Comparison of ENCODE assay signal across 13 cellular contexts in genomic region chr15:38461089-38461833, GRCh38. TPM values are rescaled to one million over a fixed set of nuclear protein-coding genes. Genes with fewer than 3 reads are reported as not detected.
A peak's percentile ranks its signal among the peaks of the same experiment; 100 is the strongest.
DNase-seq lines count a peak whose midpoint lies in the region; ATAC-seq, FAIRE-seq and TF ChIP-seq lines count a peak whose summit lies in the region.
"Had no signal": no experiment of that assay in that cellular context is flagged by ENCODE, and none has a peak within 500 bp of the region (broad histone marks: within the 10 kb centered on the region; RNA-seq: fewer than 3 reads in every experiment).

No MANE protein-coding gene starts in this region.

- ATAC-seq in GM19372 (IDR thresholded peaks at IDR 0.05; ENCODE audit: low read depth, unreplicated experiment): peak; percentile 80
- ATAC-seq in HG03135 (IDR thresholded peaks at IDR 0.05; ENCODE audit: unreplicated experiment): peak; percentile 82
- peak; percentile 92 for ATAC-seq in GM12878
- ATAC-seq: heart right ventricle had no signal

- peak overlapping the region; percentile 40 for H3K27ac ChIP-seq in GM12878 (ENCODE audit: control insufficient read depth, insufficient read depth)
- H3K27ac ChIP-seq: heart right ventricle, neutrophil had no signal

- in situ Hi-C loops in GM12878 (cut with MboI): no loop called here

- peaks cover 75% of the 10 kb centered on the region for H3K79me2 ChIP-seq in GM12878 (ENCODE audit: control insufficient read depth, insufficient read depth, low read length)

- intact Hi-C loops in CD14-positive monocyte (cut with micrococcal nuclease) (no loop called here), GM12878 (cut with micrococcal nuclease; ENCODE audit: unreplicated experiment) (no loop called here)
- intact Hi-C loops in activated T-helper 2 cell treated with anti-CD3 and anti-CD28 coated beads, Interferon-gamma antibody, Interleukin-2, Interleukin-4, amounts not matched to agents 10 μg/mL and 5 μg/mL and 100 μg/mL, durations not matched to agents 14 hours and 24 hours and 36 hours (cut with micrococcal nuclease): no loop called here

- FAIRE-seq in GM12878 (lab: Jason Lieb, UNC): peak; percentile 83

- H3K4me1 ChIP-seq in GM12878 (ENCODE audit: control insufficient read depth, insufficient read depth, low read length): peaks cover 15% of the 10 kb centered on the region; the same call in 1 of the 2 replicates
- H3K4me1 ChIP-seq: HAP-1 had no signal

- no peaks in the 10 kb centered on the region for H3K9me3 Mint-ChIP-seq in CD14-positive monocyte
- no peaks in the 10 kb centered on the region for H3K9me3 Mint-ChIP-seq in activated T-helper 2 cell treated with anti-CD3 and anti-CD28 coated beads, Interferon-gamma antibody, Interleukin-2, Interleukin-4, amounts not matched to agents 10 μg/mL and 5 μg/mL and 100 μg/mL, durations not matched to agents 14 hours and 24 hours and 36 hours
- H3K9me3 Mint-ChIP-seq: brain; CD8-positive, alpha-beta memory T cell had no signal

- 0 out of 4 replicates have a peak, but pooled peaks of 1 of the 2 experiments have one; percentile 36 for TF ChIP-seq EP300 in GM12878 (IDR thresholded peaks at IDR 0.05; ENCODE audit: borderline replicate concordance in 1 of 2, control insufficient read depth in 1 of 2, low read depth in 2 of 2, low read length in 2 of 2)

- no peak for TF ChIP-seq RAD21 in GM12878 (IDR thresholded peaks at IDR 0.05; ENCODE audit: insufficient read depth, low read depth, low read length)

- H3K27me3 ChIP-seq in GM12878 (replicated peaks in 1 of 2; ENCODE audit: control insufficient read depth in 2 of 2, insufficient read depth in 2 of 2, low read length in 1 of 2): no peaks in the 10 kb centered on the region
- H3K27me3 ChIP-seq: heart right ventricle, neutrophil had no signal

- H3K4me3 Mint-ChIP-seq in CD14-positive monocyte: peak overlapping the region in 1 of 2 donors; percentile 39
- H3K4me3 Mint-ChIP-seq in activated T-helper 2 cell treated with anti-CD3 and anti-CD28 coated beads, Interferon-gamma antibody, Interleukin-2, Interleukin-4, amounts not matched to agents 10 μg/mL and 5 μg/mL and 100 μg/mL, durations not matched to agents 14 hours and 24 hours and 36 hours (ENCODE audit: low read depth): no peak overlapping the region
- H3K4me3 Mint-ChIP-seq: brain; CD8-positive, alpha-beta memory T cell had no signal

- no peaks in the 10 kb centered on the region; a peak in 1 of 4 replicates for H3K36me3 ChIP-seq in GM12878 (ENCODE audit: control insufficient read depth in 2 of 2, insufficient read depth in 2 of 2, low read length in 1 of 2)
- H3K36me3 ChIP-seq: HAP-1, neutrophil had no signal

- TF ChIP-seq CTCF in CD14-positive monocyte (IDR thresholded peaks at IDR 0.05): no peak
- no peak for TF ChIP-seq CTCF in GM12878 (IDR thresholded peaks at IDR 0.05 in 2 of 3, conservative IDR thresholded peaks at IDR 0.05 in 1 of 3; ENCODE audit: control insufficient read depth in 2 of 3, extremely low read depth in 1 of 3, insufficient read depth in 1 of 3, low read depth in 3 of 3, low read length in 3 of 3)

- no peak overlapping the region for H2AFZ ChIP-seq in GM12878 (ENCODE audit: control insufficient read depth, low read depth, low read length)

- CTCF ChIA-PET in GM12878 (lab: Yijun Ruan, JAX): interaction anchor here (0.6 to 4.7 kb wide), 8 partner anchors 9 to 238 kb away, joined by 3 to 59 read pairs (median 5); no protein-coding TSS in a partner anchor

- H3K4me2 ChIP-seq in GM12878 (ENCODE audit: control insufficient read depth, insufficient read depth): peak overlapping the region; percentile 17

- POLR2A ChIA-PET in GM12878 (lab: Charles Lee): no interaction called here

- no peaks in the 10 kb centered on the region for H4K20me1 ChIP-seq in GM12878 (ENCODE audit: control insufficient read depth, insufficient read depth)

- RAD21 ChIA-PET in GM12878 (lab: Charles Lee; ENCODE audit: unreplicated experiment): interaction anchor here (1.1 to 1.9 kb wide), 4 partner anchors 17 to 238 kb away, joined by 3 to 27 read pairs (median 6); no protein-coding TSS in a partner anchor

- H3K4me3 ChIP-seq in GM12878: 0 out of 2 replicates have a peak overlapping the region, but pooled peaks have one; percentile 13
- H3K4me3 ChIP-seq: HAP-1, heart right ventricle had no signal

- H3K27me3 Mint-ChIP-seq in CD14-positive monocyte (ENCODE audit: low read depth in 3 of 3): peaks cover 0 to 2% (median 0%) of the 10 kb centered on the region in 3 donors
- no peaks in the 10 kb centered on the region for H3K27me3 Mint-ChIP-seq in activated T-helper 2 cell treated with anti-CD3 and anti-CD28 coated beads, Interferon-gamma antibody, Interleukin-2, Interleukin-4, amounts not matched to agents 10 μg/mL and 5 μg/mL and 100 μg/mL, durations not matched to agents 14 hours and 24 hours and 36 hours (ENCODE audit: low read depth)
- H3K27me3 Mint-ChIP-seq: brain; CD8-positive, alpha-beta memory T cell had no signal

- H3K36me3 Mint-ChIP-seq in CD14-positive monocyte: peaks cover 3% of the 10 kb centered on the region in 2 donors
- H3K36me3 Mint-ChIP-seq in activated T-helper 2 cell treated with anti-CD3 and anti-CD28 coated beads, Interferon-gamma antibody, Interleukin-2, Interleukin-4, amounts not matched to agents 10 μg/mL and 5 μg/mL and 100 μg/mL, durations not matched to agents 14 hours and 24 hours and 36 hours (ENCODE audit: low read depth): peaks cover 13% of the 10 kb centered on the region

- no peak for TF ChIP-seq POLR2A in GM12878 (IDR thresholded peaks at IDR 0.05; ENCODE audit: low read depth, low read length)

- WGBS in GM12878 (ENCODE audit: insufficient coverage, insufficient replicate concordance, low lambda C conversion rate, missing lambda C conversion rate): 31% methylated on average over 2 of the region's 2 CpGs

- SMC1A ChIA-PET in GM12878 (lab: Charles Lee; ENCODE audit: uncharacterized antibody, unreplicated experiment): interaction anchor here (0.6 to 2.2 kb wide), 12 partner anchors 8 to 411 kb away, joined by 3 to 27 read pairs (median 4); no protein-coding TSS in a partner anchor

- peak overlapping the region in 4 of 7 donors; percentile 22 to 73 (median 55) for H3K27ac Mint-ChIP-seq in CD14-positive monocyte
- H3K27ac Mint-ChIP-seq in activated T-helper 2 cell treated with anti-CD3 and anti-CD28 coated beads, Interferon-gamma antibody, Interleukin-2, Interleukin-4, amounts not matched to agents 10 μg/mL and 5 μg/mL and 100 μg/mL, durations not matched to agents 14 hours and 24 hours and 36 hours: no peak overlapping the region
- H3K27ac Mint-ChIP-seq: brain had no signal

- no peak overlapping the region for H3K9ac ChIP-seq in GM12878 (ENCODE audit: control insufficient read depth, insufficient read depth, low read length)

- H3K4me1 Mint-ChIP-seq in CD14-positive monocyte: peaks cover 31% of the 10 kb centered on the region
- peaks cover 34% of the 10 kb centered on the region for H3K4me1 Mint-ChIP-seq in activated T-helper 2 cell treated with anti-CD3 and anti-CD28 coated beads, Interferon-gamma antibody, Interleukin-2, Interleukin-4, amounts not matched to agents 10 μg/mL and 5 μg/mL and 100 μg/mL, durations not matched to agents 14 hours and 24 hours and 36 hours (ENCODE audit: low read depth)

- no TSS peak for BruUV-seq in GM12878 (replicated peaks; lab: Mats Ljungman, UMichigan)

- no peaks in the 10 kb centered on the region for H3K9me3 ChIP-seq in GM12878 (replicated peaks; ENCODE audit: control insufficient read depth, insufficient read depth, low read length)
- H3K9me3 ChIP-seq: HAP-1, heart right ventricle, neutrophil had no signal

- no peak for DNase-seq in CD14-positive monocyte (ENCODE audit: low spot score)
- no peak for DNase-seq in GM12878 (ENCODE audit: low read depth, low spot score)
- DNase-seq in NCI-H2081 treated with DMSO at 0.1 percent for 48 hours (lab: John Stamatoyannopoulos, UW): no peak
- DNase-seq in HuH-7 (ENCODE audit: low spot score): no peak
- DNase-seq in NCI-H2029 treated with DMSO at 0.1 percent for 48 hours (lab: John Stamatoyannopoulos, UW): no peak
- DNase-seq in activated T-helper 2 cell treated with anti-CD3 and anti-CD28 coated beads, Interferon-gamma antibody, Interleukin-2, Interleukin-4, amounts not matched to agents 10 μg/mL and 5 μg/mL and 100 μg/mL, durations not matched to agents 14 hours and 24 hours and 36 hours (ENCODE audit: low spot score): no peak
- DNase-seq: CD8-positive, alpha-beta memory T cell; heart right ventricle had no signal

TF ChIP-seq in GM12878, 131 proteins besides CTCF, POLR2A, EP300 and RAD21 (continues in another document):
- peak; percentile 63; the same call in 1 of the 2 replicates for TF ChIP-seq SPI1 (IDR thresholded peaks at IDR 0.05; ENCODE audit: borderline replicate concordance, insufficient read depth, low read depth, low read length)
- no peak for TF ChIP-seq ESRRA (IDR thresholded peaks at IDR 0.05; ENCODE audit: low read length)
- TF ChIP-seq MEF2A (IDR thresholded peaks at IDR 0.05; ENCODE audit: insufficient read depth, low read depth, low read length): no peak
- 0 out of 2 replicates have a peak, but pooled peaks have one; percentile 11 for TF ChIP-seq ATF7 (IDR thresholded peaks at IDR 0.05; ENCODE audit: low read depth)
- TF ChIP-seq IRF4 (IDR thresholded peaks at IDR 0.05; ENCODE audit: low read depth, low read length): 0 out of 2 replicates have a peak, but pooled peaks have one; percentile 26
- no peak for TF ChIP-seq ZNF217 (IDR thresholded peaks at IDR 0.05)

RNA-seq across cellular contexts. Expression of gene FAM98B, which starts 7.3 kb away (rescaled TPM):
- under 1 TPM; 0.41 to 0.69 TPM for polyA plus RNA-seq in CD14-positive monocyte
- 80.5 and 81.9 TPM in 2 replicates for total RNA-seq in GM12878 (2013; cell fraction: nucleolus; rRNA removed)
- total RNA-seq in GM12878 (2014; rRNA removed): 7.1 and 13.4 TPM in 2 replicates
- 6.6 and 7.6 TPM in 2 replicates for total RNA-seq in GM12878 (2014; rRNA removed; fragmentation: Illumina TruSeq; extraction: Trizol)
- 28.5 and 30.0 TPM in 2 replicates for total RNA-seq in GM12878 (2021)
- polyA plus RNA-seq in GM12878 (2011; ENCODE audit: low read depth): 19.7 TPM
- polyA plus RNA-seq in GM12878 (2011; rRNA removed): 22.8 and 45.7 TPM in 2 replicates
- polyA plus RNA-seq in GM12878 (2011; cell fraction: cytosol; rRNA removed): 3.8 and 6.1 TPM in 2 replicates
- 3.7 and 4.7 TPM in 2 replicates for polyA plus RNA-seq in GM12878 (2011; cell fraction: nucleus; rRNA removed)
- polyA plus RNA-seq in GM12878 (2012): 17.4 and 17.7 TPM in 2 replicates
- polyA plus RNA-seq in GM12878 (2014; fragmentation: Illumina TruSeq; extraction: Trizol): 36.7 and 46.1 TPM in 2 replicates
- polyA plus RNA-seq in GM12878 (2014; fragmentation: Nextera tagmentation; extraction: Ambion mirVana): 1 to 10 TPM; 4.2 to 8.4 TPM
- 15.8 and 17.3 TPM in 2 replicates for polyA plus RNA-seq in GM12878 (2014; rRNA removed)
- 1 to 10 TPM; 1.3 to 2.2 TPM for polyA plus RNA-seq in GM12878 (2016; fragmentation: Nextera tagmentation; extraction: Ambion mirVana)
- polyA minus RNA-seq in GM12878 (2011; rRNA and poly(A)+ RNA removed): 6.6 and 9.7 TPM in 2 replicates
- polyA minus RNA-seq in GM12878 (2011; cell fraction: cytosol; rRNA and poly(A)+ RNA removed): 2.9 and 3.8 TPM in 2 replicates
- 12.0 and 18.3 TPM in 2 replicates for polyA minus RNA-seq in GM12878 (2011; cell fraction: nucleus; rRNA and poly(A)+ RNA removed)
- total RNA-seq in activated T-helper 2 cell treated with anti-CD3 and anti-CD28 coated beads, Interferon-gamma antibody, Interleukin-2, Interleukin-4, amounts not matched to agents 10 μg/mL and 5 μg/mL and 100 μg/mL, durations not matched to agents 14 hours and 24 hours and 36 hours: 53.9 and 56.5 TPM in 2 replicates
